ENCODE assay signal across 19 cellular contexts in genomic region chr17:36614974-36615373, GRCh38. TPM values are rescaled to one million over a fixed set of nuclear protein-coding genes. Genes with fewer than 3 reads are reported as not detected.
DNase-seq lines count a peak whose midpoint lies in the region; ATAC-seq and TF ChIP-seq lines count a peak whose summit lies in the region.
"Had no signal": no experiment of that assay in that cellular context is flagged by ENCODE, and none has a peak within 500 bp of the region (broad histone marks: within the 10 kb centered on the region; RNA-seq: fewer than 3 reads in every experiment).

No MANE protein-coding gene starts in this region.

- TF ChIP-seq CTCF in endodermal cell (conservative IDR thresholded peaks at IDR 0.05) = no peak
- TF ChIP-seq CTCF in psoas muscle (IDR thresholded peaks at IDR 0.05) = no peak
- TF ChIP-seq CTCF in GM20000 (IDR thresholded peaks at IDR 0.05; ENCODE audit: extremely low read depth, missing control alignments) = no peak

- H3K9me3 Mint-ChIP-seq in endodermal cell = no peaks in the 10 kb centered on the region
- H3K9me3 Mint-ChIP-seq: IgD-negative memory B cell had no signal

- H3K27me3 ChIP-seq in endodermal cell (ENCODE audit: control insufficient read depth, insufficient read depth, low read length, poor library complexity, severe bottlenecking) (no peaks in the 10 kb centered on the region), psoas muscle (ENCODE audit: insufficient read depth in 3 of 3, low read length in 2 of 3) (no peaks in the 10 kb centered on the region)
- H3K27me3 ChIP-seq: BE2C, SJSA1 had no signal

- 27 to 50% methylated on average over 2 to 4 of the region's 4 CpGs for WGBS in endodermal cell (ENCODE audit: insufficient coverage in 1 of 2, insufficient read length in 1 of 2), 2 experiments
- 10 to 16% (median 14%) methylated on average over 4 of the region's 4 CpGs for WGBS in psoas muscle, 3 donors

- H3K36me3 Mint-ChIP-seq in endodermal cell (ENCODE audit: low read depth) = peaks cover 8% of the 10 kb centered on the region

- no peak overlapping the region for H3K4me3 Mint-ChIP-seq in endodermal cell
- H3K4me3 Mint-ChIP-seq: IgD-negative memory B cell had no signal

- no peak overlapping the region for H3K9ac ChIP-seq in endodermal cell (ENCODE audit: extremely low read depth, low read length, poor library complexity, severe bottlenecking)

- no peaks in the 10 kb centered on the region for H3K36me3 ChIP-seq in endodermal cell (ENCODE audit: control insufficient read depth, insufficient read depth, low read length)
- no peaks in the 10 kb centered on the region for H3K36me3 ChIP-seq in psoas muscle (ENCODE audit: insufficient read depth in 1 of 2, low read depth in 1 of 2)
- H3K36me3 ChIP-seq: BE2C, SJSA1 had no signal

- intact Hi-C loops in psoas muscle (cut with DNase I) = loop anchor here in 1 of 2 donors (5.0 kb wide), 1 partner anchor 92 kb away; no protein-coding TSS in a partner anchor

- peak overlapping the region; percentile 64 for H3K27ac Mint-ChIP-seq in endodermal cell
- H3K27ac Mint-ChIP-seq: IgD-negative memory B cell had no signal

- no peak overlapping the region for H3K27ac ChIP-seq in endodermal cell (ENCODE audit: low read depth, low read length)
- H3K27ac ChIP-seq in psoas muscle = peak overlapping the region; percentile 36
- H3K27ac ChIP-seq: A549, SJSA1 had no signal

- peaks cover 5% of the 10 kb centered on the region for H3K9me3 ChIP-seq in endodermal cell (ENCODE audit: control insufficient read depth, low read length)
- no peaks in the 10 kb centered on the region for H3K9me3 ChIP-seq in psoas muscle
- H3K9me3 ChIP-seq: A549, BE2C, SJSA1 had no signal

- DNase-seq in NCI-H82 (lab: John Stamatoyannopoulos, UW) (peak; percentile 57), NCI-H82 treated with DMSO at 0.1 percent for 48 hours (lab: John Stamatoyannopoulos, UW; ENCODE audit: unreplicated experiment) (no peak), NCI-H524 (lab: John Stamatoyannopoulos, UW) (peak; percentile 23 to 79), endodermal cell (peak; percentile 66), psoas muscle (no peak), erythroblast (lab: John Stamatoyannopoulos, UW) (no peak), GM20000 (ENCODE audit: low spot score) (no peak), pons (ENCODE audit: low spot score) (no peak)
- DNase-seq: BE2C, DMS79, HCEC 1CT, NCI-H1105, NCI-H146, NCI-H2029 treated with DMSO at 0.1 percent for 48 hours, NCI-H446 treated with DMSO at 0.1 percent for 48 hours, OCI-M1 had no signal

- peaks cover 22% of the 10 kb centered on the region for H3K27me3 Mint-ChIP-seq in endodermal cell (ENCODE audit: insufficient read depth)

- H3K4me3 ChIP-seq in endodermal cell (ENCODE audit: low read length) (no peak overlapping the region), psoas muscle (no peak overlapping the region)
- H3K4me3 ChIP-seq: A549, SJSA1 had no signal

- ATAC-seq in psoas muscle = peak; percentile 64 to 90 (median 79)
- ATAC-seq: A549 had no signal

- TF ChIP-seq POLR2A in erythroblast (IDR thresholded peaks at IDR 0.05; ENCODE audit: low read length) = no peak

- H3K4me1 Mint-ChIP-seq in endodermal cell = peaks cover 47% of the 10 kb centered on the region

- peaks cover 17% of the 10 kb centered on the region for H3K4me1 ChIP-seq in endodermal cell (ENCODE audit: control insufficient read depth, insufficient read depth, low read length)
- peaks cover 4% of the 10 kb centered on the region for H3K4me1 ChIP-seq in psoas muscle
- H3K4me1 ChIP-seq: BE2C, SJSA1 had no signal

RNA-seq across cellular contexts. Expression of gene MRM1, which starts 13.6 kb away (rescaled TPM):
- total RNA-seq in endodermal cell (10 to 100 TPM; 10.7 to 11.4 TPM), psoas muscle (10 to 100 TPM in 1 of 4 donors, 1 to 10 TPM in 3; 8.7 to 12.1 (median 8.9) TPM)
- polyA plus RNA-seq in endodermal cell (2013, experiment 1 of 2) = 2.4 TPM
- 1.7 TPM for polyA plus RNA-seq in endodermal cell (2013, experiment 2 of 2)
- polyA plus RNA-seq in psoas muscle = 10 to 100 TPM; 11.1 to 30.6 (median 18.3) TPM

RNA-seq across cellular contexts. Expression of gene DHRS11, which starts 23.3 kb away (rescaled TPM):
- total RNA-seq in endodermal cell = 10 to 100 TPM; 25.5 to 28.5 TPM
- 20.2 TPM for polyA plus RNA-seq in endodermal cell (2013, experiment 1 of 2)
- 19.2 TPM for polyA plus RNA-seq in endodermal cell (2013, experiment 2 of 2)
- 10 to 100 TPM in 3 of 4 donors, 1 to 10 TPM in 1; 9.4 to 16.0 (median 13.4) TPM for total RNA-seq in psoas muscle
- polyA plus RNA-seq in psoas muscle = 10 to 100 TPM; 12.0 to 20.5 (median 14.5) TPM

Comparison
In these comparisons a context has a peak if more than half of its experiments do, and no peak if none do; other contexts are left out.
1. DNase-seq: peak in NCI-H82 (single experiment), NCI-H524 (2 of 2) and endodermal cell (single experiment); none in NCI-H82 treated with DMSO at 0.1 percent for 48 hours (single experiment), psoas muscle (0 of 2), erythroblast (0 of 2), GM20000 (single experiment) and pons (single experiment).